In genomic region chr1:16172964-16173446, GRCh38 we compare ENCODE assay signal across 9 cellular contexts. TPM values are rescaled to one million over a fixed set of nuclear protein-coding genes. Genes with fewer than 3 reads are reported as not detected.
DNase-seq lines count a peak whose midpoint lies in the region; ATAC-seq and TF ChIP-seq lines count a peak whose summit lies in the region.
"Had no signal": no experiment of that assay in that cellular context is flagged by ENCODE, and none has a peak within 500 bp of the region (broad histone marks: within the 10 kb centered on the region; RNA-seq: fewer than 3 reads in every experiment).

No MANE protein-coding gene starts in this region.

- peaks cover 11 to 55% (median 45%) of the 10 kb centered on the region in 3 donors for H3K4me1 ChIP-seq in gastroesophageal sphincter
- H3K4me1 ChIP-seq in skeletal muscle satellite cell (ENCODE audit: control insufficient read depth, insufficient read depth, low read length) = peaks cover 44% of the 10 kb centered on the region

- H3K4me3 Mint-ChIP-seq in activated CD4-positive, alpha-beta T cell treated with anti-CD3 and anti-CD28 coated beads, Interleukin-2, amount 10 ng/mL, durations not matched to agents 7 days and 5 days = no peak overlapping the region

- no peaks in the 10 kb centered on the region for H3K36me3 ChIP-seq in gastroesophageal sphincter
- no peaks in the 10 kb centered on the region for H3K36me3 ChIP-seq in skeletal muscle satellite cell (ENCODE audit: insufficient read depth, low read length)

- peaks cover 13% of the 10 kb centered on the region for H3K4me1 Mint-ChIP-seq in activated CD4-positive, alpha-beta T cell treated with anti-CD3 and anti-CD28 coated beads, Interleukin-2, amount 10 ng/mL, durations not matched to agents 7 days and 5 days

- no peak for TF ChIP-seq POLR2A in gastroesophageal sphincter (IDR thresholded peaks at IDR 0.05)

- peak overlapping the region; percentile 65 for H3K9ac ChIP-seq in skeletal muscle satellite cell (ENCODE audit: low read depth, low read length)

- H3K9me3 ChIP-seq in gastroesophageal sphincter = no peaks in the 10 kb centered on the region
- H3K9me3 ChIP-seq in skeletal muscle satellite cell (replicated peaks; ENCODE audit: low read length) = no peaks in the 10 kb centered on the region

- no peak for TF ChIP-seq EP300 in gastroesophageal sphincter (IDR thresholded peaks at IDR 0.05)

- H3K36me3 Mint-ChIP-seq in activated CD4-positive, alpha-beta T cell treated with anti-CD3 and anti-CD28 coated beads, Interleukin-2, amount 10 ng/mL, durations not matched to agents 7 days and 5 days (ENCODE audit: low read depth) = no peaks in the 10 kb centered on the region

- H3K27ac ChIP-seq in gastroesophageal sphincter = peak overlapping the region in 3 of 4 donors; percentile 31 to 47 (median 35)

- H3K27me3 Mint-ChIP-seq in activated CD4-positive, alpha-beta T cell treated with anti-CD3 and anti-CD28 coated beads, Interleukin-2, amount 10 ng/mL, durations not matched to agents 7 days and 5 days = peaks cover 12% of the 10 kb centered on the region

- CTCF ChIA-PET in activated CD4-positive, alpha-beta T cell treated with anti-CD3 and anti-CD28 coated beads, Interleukin-2, amount 10 ng/mL, durations not matched to agents 7 days and 5 days (lab: Charles Lee) = interaction anchor here (0.6 kb wide), 1 partner anchor 28 kb away, joined by 3 read pairs; no protein-coding TSS in a partner anchor

- H3K27me3 ChIP-seq in gastroesophageal sphincter (no peaks in the 10 kb centered on the region), skeletal muscle satellite cell (ENCODE audit: control insufficient read depth, insufficient read depth, low read length) (no peaks in the 10 kb centered on the region)

- no peak overlapping the region for H3K27ac Mint-ChIP-seq in activated CD4-positive, alpha-beta T cell treated with anti-CD3 and anti-CD28 coated beads, Interleukin-2, amount 10 ng/mL, durations not matched to agents 7 days and 5 days

- DNase-seq in HS-27A (ENCODE audit: low read depth) = peak; percentile 76
- peak; percentile 34 to 86 for DNase-seq in SW 1271 (lab: John Stamatoyannopoulos, UW)
- DNase-seq in activated CD4-positive, alpha-beta T cell treated with anti-CD3 and anti-CD28 coated beads, Interleukin-2, amount 10 ng/mL, durations not matched to agents 7 days and 5 days = no peak
- no peak for DNase-seq in DMS79 treated with DMSO at 0.1 percent for 48 hours (lab: John Stamatoyannopoulos, UW)
- no peak for DNase-seq in NCI-H2227 (lab: John Stamatoyannopoulos, UW; ENCODE audit: unreplicated experiment)

- no peak for TF ChIP-seq CTCF in gastroesophageal sphincter (IDR thresholded peaks at IDR 0.05)

- WGBS in gastroesophageal sphincter (ENCODE audit: low coverage in 1 of 2), 2 donors = 72 to 78% methylated on average over 4 to 11 of the region's 14 CpGs

- H3K9me3 Mint-ChIP-seq in activated CD4-positive, alpha-beta T cell treated with anti-CD3 and anti-CD28 coated beads, Interleukin-2, amount 10 ng/mL, durations not matched to agents 7 days and 5 days = no peaks in the 10 kb centered on the region

- peak overlapping the region; percentile 63 for H3K4me2 ChIP-seq in skeletal muscle satellite cell (ENCODE audit: low read length)

- ATAC-seq in gastroesophageal sphincter = no peak
- ATAC-seq in HG02973 (IDR thresholded peaks at IDR 0.05; ENCODE audit: unreplicated experiment) = no peak

- POLR2A ChIA-PET in activated CD4-positive, alpha-beta T cell treated with anti-CD3 and anti-CD28 coated beads, Interleukin-2, amount 10 ng/mL, durations not matched to agents 7 days and 5 days (lab: Charles Lee) = no interaction called here

- H3K4me3 ChIP-seq in gastroesophageal sphincter = no peak overlapping the region
- H3K4me3 ChIP-seq in skeletal muscle satellite cell (ENCODE audit: low read length) = no peak overlapping the region

RNA-seq across cellular contexts. Expression of gene EPHA2, which starts 17.1 kb away (rescaled TPM):
- 10 to 100 TPM in 2 of 4 donors, 1 to 10 TPM in 2; 8.9 to 16.1 (median 12.4) TPM for total RNA-seq in gastroesophageal sphincter
- 8.3 and 8.4 TPM in 2 replicates for total RNA-seq in skeletal muscle satellite cell (2012; rRNA removed)
- not detected for total RNA-seq in activated CD4-positive, alpha-beta T cell treated with anti-CD3 and anti-CD28 coated beads, Interleukin-2, amount 10 ng/mL, durations not matched to agents 7 days and 5 days
- total RNA-seq: T-helper 2 cell treated with Interferon-gamma antibody and Interleukin-4, amounts not matched to agents 100 ng/mL and 5 ng/mL, for 36 hours had no signal

RNA-seq across cellular contexts. Expression of gene ARHGEF19, which starts 39.4 kb away (rescaled TPM):
- total RNA-seq in gastroesophageal sphincter = 1 to 10 TPM; 2.8 to 3.6 (median 3.4) TPM
- 4.6 and 4.8 TPM in 2 replicates for total RNA-seq in skeletal muscle satellite cell (2012; rRNA removed)
- 10 to 100 TPM; 10.7 to 12.1 TPM for total RNA-seq in activated CD4-positive, alpha-beta T cell treated with anti-CD3 and anti-CD28 coated beads, Interleukin-2, amount 10 ng/mL, durations not matched to agents 7 days and 5 days

Comparison
In these comparisons a context has a peak if more than half of its experiments do, and no peak if none do; other contexts are left out.
1. DNase-seq: peak in HS-27A (single experiment) and SW 1271 (2 of 2); none in activated CD4-positive, alpha-beta T cell treated with anti-CD3 and anti-CD28 coated beads, Interleukin-2, amount 10 ng/mL, durations not matched to agents 7 days and 5 days (single experiment), DMS79 treated with DMSO at 0.1 percent for 48 hours (single experiment) and NCI-H2227 (single experiment).
2. RNA of gene EPHA2, which starts 17.1 kb away (total RNA-seq): 8.9 to 16.1 TPM in gastroesophageal sphincter; not detected in activated CD4-positive, alpha-beta T cell treated with anti-CD3 and anti-CD28 coated beads, Interleukin-2, amount 10 ng/mL, durations not matched to agents 7 days and 5 days; every median in the first group is over 4 times any median in the second.